ENCODE assay signal across 22 cellular contexts in genomic region chr7:142332421-142332820, GRCh38.
DNase-seq lines count a peak whose midpoint lies in the region; ATAC-seq and TF ChIP-seq lines count a peak whose summit lies in the region.
"Had no signal": no experiment of that assay in that cellular context is flagged by ENCODE, and none has a peak within 500 bp of the region (broad histone marks: within the 10 kb centered on the region; RNA-seq: fewer than 3 reads in every experiment).

No MANE protein-coding gene starts in this region.

- DNase-seq in activated naive CD4-positive, alpha-beta T cell treated with anti-CD3 and anti-CD28 coated beads, Interleukin-2, amount 10 ng/mL, durations not matched to agents 7 days and 5 days, result no peak
- no peak for DNase-seq in activated naive CD4-positive, alpha-beta T cell treated with anti-CD3 and anti-CD28 coated beads, Interleukin-2, amount 50 U/mL, for 16 hours
- peak; percentile 40 for DNase-seq in NCI-H69 (lab: John Stamatoyannopoulos, UW)
- peak; percentile 88 for DNase-seq in esophagus muscularis mucosa (ENCODE audit: extremely low spot score)
- no peak for DNase-seq in NCI-H1694 treated with DMSO at 0.1 percent for 48 hours (lab: John Stamatoyannopoulos, UW)
- no peak for DNase-seq in GDM1 (lab: John Stamatoyannopoulos, UW)
- DNase-seq: CD8-positive, alpha-beta T cell; DMS153; GF-D8; Karpas-422; MV-4-11; NCI-H1105 treated with DMSO at 0.1 percent for 48 hours; NCI-H2081; NCI-H2171 treated with DMSO at 0.1 percent for 48 hours; NCI-H526; NK-92 treated with Interleukin-12 subunit alpha and Interleukin-12 subunit beta, amount 100 ng/mL, for 24 hours; SHP77 treated with DMSO at 0.1 percent for 48 hours; SK-N-SH had no signal

- no peak overlapping the region for H3K4me3 Mint-ChIP-seq in activated naive CD4-positive, alpha-beta T cell treated with anti-CD3 and anti-CD28 coated beads, Interleukin-2, amount 10 ng/mL, durations not matched to agents 7 days and 5 days
- H3K4me3 Mint-ChIP-seq: CD8-positive, alpha-beta T cell; IgD-negative memory B cell had no signal

- no peaks in the 10 kb centered on the region for H3K4me1 ChIP-seq in esophagus muscularis mucosa

- whole genome bisulfite sequencing in esophagus muscularis mucosa, result 87% methylated on average over 6 of the region's 6 CpGs

- no peak overlapping the region for H3K4me3 ChIP-seq in esophagus muscularis mucosa
- H3K4me3 ChIP-seq: BLaER1 had no signal

- CTCF ChIA-PET in activated naive CD4-positive, alpha-beta T cell treated with anti-CD3 and anti-CD28 coated beads, Interleukin-2, amount 10 ng/mL, durations not matched to agents 7 days and 5 days (lab: Charles Lee), result interaction anchor here (0.7 to 3.9 kb wide), 5 partner anchors 8 to 175 kb away, joined by 3 to 28 read pairs (median 3); no protein-coding TSS in a partner anchor

- no peak overlapping the region for H3K27ac ChIP-seq in esophagus muscularis mucosa (replicated peaks in 1 of 4)
- H3K27ac ChIP-seq: BLaER1, RWPE1 had no signal

- peak overlapping the region; percentile 16 for H3K27ac Mint-ChIP-seq in activated naive CD4-positive, alpha-beta T cell treated with anti-CD3 and anti-CD28 coated beads, Interleukin-2, amount 10 ng/mL, durations not matched to agents 7 days and 5 days
- H3K27ac Mint-ChIP-seq: CD8-positive, alpha-beta T cell; IgD-negative memory B cell had no signal

- TF ChIP-seq CTCF in esophagus muscularis mucosa (IDR thresholded peaks at IDR 0.05), result no peak

- peaks cover 0 to 25% (median 0%) of the 10 kb centered on the region in 4 donors for H3K27me3 ChIP-seq in esophagus muscularis mucosa
- H3K27me3 ChIP-seq: BLaER1 had no signal

- no peak for TF ChIP-seq EP300 in esophagus muscularis mucosa (IDR thresholded peaks at IDR 0.05)

- peaks cover 5% of the 10 kb centered on the region for H3K4me1 Mint-ChIP-seq in activated naive CD4-positive, alpha-beta T cell treated with anti-CD3 and anti-CD28 coated beads, Interleukin-2, amount 10 ng/mL, durations not matched to agents 7 days and 5 days
- H3K4me1 Mint-ChIP-seq: IgD-negative memory B cell had no signal

- intact Hi-C loops in esophagus muscularis mucosa (cut with DNase I), result no loop called here

- no peak for TF ChIP-seq POLR2A in esophagus muscularis mucosa (IDR thresholded peaks at IDR 0.05; ENCODE audit: low read depth)

- no peaks in the 10 kb centered on the region for H3K36me3 ChIP-seq in esophagus muscularis mucosa
- H3K36me3 ChIP-seq: BLaER1 had no signal

- no peaks in the 10 kb centered on the region for H3K36me3 Mint-ChIP-seq in activated naive CD4-positive, alpha-beta T cell treated with anti-CD3 and anti-CD28 coated beads, Interleukin-2, amount 10 ng/mL, durations not matched to agents 7 days and 5 days
- H3K36me3 Mint-ChIP-seq: CD8-positive, alpha-beta T cell had no signal

- H3K27me3 Mint-ChIP-seq in activated naive CD4-positive, alpha-beta T cell treated with anti-CD3 and anti-CD28 coated beads, Interleukin-2, amount 10 ng/mL, durations not matched to agents 7 days and 5 days, result peaks cover 38% of the 10 kb centered on the region

- ATAC-seq in GM19463 (IDR thresholded peaks at IDR 0.05; ENCODE audit: unreplicated experiment), result no peak
- ATAC-seq: CD8-positive, alpha-beta T cell had no signal

- H3K9me3 ChIP-seq in esophagus muscularis mucosa, result no peaks in the 10 kb centered on the region
- H3K9me3 ChIP-seq: BLaER1, SK-N-SH had no signal

- H3K9me3 Mint-ChIP-seq in activated naive CD4-positive, alpha-beta T cell treated with anti-CD3 and anti-CD28 coated beads, Interleukin-2, amount 10 ng/mL, durations not matched to agents 7 days and 5 days, result no peaks in the 10 kb centered on the region
- H3K9me3 Mint-ChIP-seq: CD8-positive, alpha-beta T cell; IgD-negative memory B cell had no signal

Comparison
In these comparisons a context has a peak if more than half of its experiments do, and no peak if none do; other contexts are left out.
1. DNase-seq: peak in NCI-H69 (single experiment) and esophagus muscularis mucosa (single experiment); none in activated naive CD4-positive, alpha-beta T cell treated with anti-CD3 and anti-CD28 coated beads, Interleukin-2, amount 10 ng/mL, durations not matched to agents 7 days and 5 days (single experiment), activated naive CD4-positive, alpha-beta T cell treated with anti-CD3 and anti-CD28 coated beads, Interleukin-2, amount 50 U/mL, for 16 hours (single experiment), NCI-H1694 treated with DMSO at 0.1 percent for 48 hours (single experiment) and GDM1 (single experiment).